In the genomic region with DNA sequence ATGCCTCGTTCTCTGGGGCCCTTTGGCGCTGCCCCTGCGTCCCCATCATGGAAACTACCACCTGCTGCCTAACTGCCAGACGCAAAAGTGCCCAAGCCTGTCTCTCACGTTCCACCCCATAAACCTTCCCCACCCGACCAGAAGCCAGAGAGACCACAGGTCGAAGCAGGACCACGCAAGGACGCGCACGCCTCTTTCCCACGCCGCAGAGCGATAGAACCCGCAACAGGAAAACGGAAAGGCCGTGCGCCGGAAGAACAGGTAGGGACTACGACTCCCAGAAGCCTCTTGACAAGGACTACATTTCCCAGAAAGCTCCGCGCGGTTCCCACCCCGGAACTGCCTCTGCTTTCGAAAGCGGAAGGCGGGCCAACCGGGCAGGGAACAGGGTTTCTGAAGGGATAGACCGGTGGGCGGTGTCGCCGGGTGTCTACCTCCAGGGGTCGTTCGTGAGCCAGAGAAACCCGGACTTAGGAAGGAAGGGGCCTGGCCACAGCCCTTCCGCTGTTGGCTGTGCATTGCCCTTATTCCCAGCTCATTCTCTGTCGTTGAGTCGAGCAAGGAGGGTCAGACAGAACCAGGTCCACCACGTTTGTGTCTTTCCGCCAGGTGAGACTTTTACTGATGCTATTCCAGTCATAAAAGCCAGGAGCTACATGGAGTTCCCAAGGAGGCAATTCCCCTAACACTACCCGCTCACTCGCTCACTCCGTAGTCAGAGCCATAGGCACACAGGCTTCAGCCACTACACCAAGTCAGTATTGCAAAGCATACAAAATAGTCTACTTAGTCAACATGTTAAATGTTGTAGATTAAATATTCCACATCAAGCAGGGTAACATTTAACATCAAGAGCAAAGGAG, we compare ENCODE assay signal across 8 cellular contexts. TPM values are rescaled to one million over a fixed set of nuclear protein-coding genes. Genes with fewer than 3 reads are reported as not detected.
DNase-seq lines count a peak whose midpoint lies in the region; ATAC-seq and TF ChIP-seq lines count a peak whose summit lies in the region.

No MANE protein-coding gene starts in this region.

- H3K27me3 ChIP-seq in cardiac muscle cell (no peaks in the 10 kb centered on the region), trophoblast cell (ENCODE audit: insufficient read depth, low read length) (no peaks in the 10 kb centered on the region)

- H2BK120ac ChIP-seq in trophoblast cell (ENCODE audit: insufficient read depth, low read length, poor library complexity) = peak overlapping the region; percentile 61

- H3K18ac ChIP-seq in trophoblast cell (ENCODE audit: low read length) = peak overlapping the region; percentile 40

- H3K36me3 Mint-ChIP-seq in type B pancreatic cell = no peaks in the 10 kb centered on the region

- peaks cover 2% of the 10 kb centered on the region for H3K79me2 ChIP-seq in trophoblast cell (ENCODE audit: control insufficient read depth, insufficient read depth, low read length, poor library complexity)

- H4K12ac ChIP-seq in trophoblast cell (ENCODE audit: low read depth, low read length) = peak overlapping the region; percentile 94

- H4K91ac ChIP-seq in trophoblast cell (ENCODE audit: low read depth, low read length) = peak overlapping the region; percentile 65

- H3K27ac ChIP-seq in cardiac muscle cell (peak overlapping the region; percentile 71), trophoblast cell (ENCODE audit: low read depth, low read length) (no peak overlapping the region)

- H3K4me3 ChIP-seq in GM12865 (ENCODE audit: low read depth, low read length) = peak overlapping the region; percentile 77
- H3K4me3 ChIP-seq in cardiac muscle cell = peak overlapping the region; percentile 62
- peak overlapping the region; percentile 96 for H3K4me3 ChIP-seq in trophoblast cell (ENCODE audit: low read depth, low read length)

- H2BK5ac ChIP-seq in trophoblast cell (ENCODE audit: low read depth, low read length, poor library complexity) = peak overlapping the region; percentile 59

- peak; percentile 99 for DNase-seq in GM12865 (ENCODE audit: low read depth)
- peak; percentile 99 for DNase-seq in NCI-H1105 (lab: John Stamatoyannopoulos, UW)
- peak; percentile 96 for DNase-seq in SKM-1 treated with dmso at 0.1 percent for 144 hours (lab: John Stamatoyannopoulos, UW; ENCODE audit: unreplicated experiment)
- DNase-seq in activated naive CD8-positive, alpha-beta T cell treated with anti-CD3 and anti-CD28 coated beads, Interleukin-2, amount 50 U/mL, for 16 hours (ENCODE audit: low read depth, low spot score) = peak; percentile 96
- peak; percentile 98 to 99 for DNase-seq in cardiac muscle cell (ENCODE audit: low read depth in 1 of 2, low spot score in 1 of 2)
- DNase-seq in trophoblast cell = peak; percentile 98 to 99
- peak; percentile 98 for DNase-seq in type B pancreatic cell (ENCODE audit: extremely low spot score, unreplicated experiment)

- peak overlapping the region; percentile 75 for H3K14ac ChIP-seq in trophoblast cell (ENCODE audit: low read length)

- H3K4me3 Mint-ChIP-seq in type B pancreatic cell = peak overlapping the region; percentile 99

- H3K23ac ChIP-seq in trophoblast cell (ENCODE audit: low read length) = no peak overlapping the region

- peak overlapping the region; percentile 20 for H2BK12ac ChIP-seq in trophoblast cell (ENCODE audit: low read length)

- H3K9me3 Mint-ChIP-seq in type B pancreatic cell = peaks cover 4% of the 10 kb centered on the region

- H3K27ac Mint-ChIP-seq in type B pancreatic cell = peak overlapping the region; percentile 96

- no CpG with 5 or more reads among the region's 43 CpGs for WGBS in trophoblast cell (ENCODE audit: extremely low coverage, insufficient coverage, insufficient read length)

- H4K8ac ChIP-seq in trophoblast cell (ENCODE audit: low read depth, low read length) = peak overlapping the region; percentile 93

- TF ChIP-seq CTCF in GM12865 (IDR thresholded peaks at IDR 0.05; ENCODE audit: insufficient read depth, low read depth, low read length, missing control alignments) = peak; percentile 81
- peak; percentile 73 for TF ChIP-seq CTCF in cardiac muscle cell (IDR thresholded peaks at IDR 0.05; ENCODE audit: low read depth, low read length)
- peak; percentile 87 for TF ChIP-seq CTCF in type B pancreatic cell (conservative IDR thresholded peaks at IDR 0.05)

- no peaks in the 10 kb centered on the region for H3K27me3 Mint-ChIP-seq in type B pancreatic cell

- H3K4me1 ChIP-seq in cardiac muscle cell (ENCODE audit: low read depth) (no peaks in the 10 kb centered on the region), trophoblast cell (ENCODE audit: control insufficient read depth in 1 of 2, insufficient read depth in 2 of 2, low read length in 2 of 2) (peaks cover 6 to 10% of the 10 kb centered on the region in 2 experiments)

- ATAC-seq in HG02642 (IDR thresholded peaks at IDR 0.05; ENCODE audit: poor library complexity, unreplicated experiment) = peak; percentile 99

- H3K9me3 ChIP-seq in cardiac muscle cell (ENCODE audit: low read depth) = no peaks in the 10 kb centered on the region
- no peaks in the 10 kb centered on the region for H3K9me3 ChIP-seq in trophoblast cell (ENCODE audit: insufficient read depth, low read depth, low read length)

- peak overlapping the region; percentile 14 for H2AK5ac ChIP-seq in trophoblast cell (ENCODE audit: low read length)

- H3K4ac ChIP-seq in trophoblast cell (ENCODE audit: low read depth, low read length) = peak overlapping the region; percentile 16

- H3K9ac ChIP-seq in trophoblast cell (ENCODE audit: low read length) = peak overlapping the region; percentile 78

- H3K36me3 ChIP-seq in cardiac muscle cell = no peaks in the 10 kb centered on the region
- H3K36me3 ChIP-seq in trophoblast cell (ENCODE audit: control insufficient read depth in 1 of 2, insufficient read depth in 2 of 2, low read length in 2 of 2) = no peaks in the 10 kb centered on the region

- H3K4me1 Mint-ChIP-seq in type B pancreatic cell (ENCODE audit: unreplicated experiment) = peaks cover 19% of the 10 kb centered on the region

- H3K79me1 ChIP-seq in trophoblast cell (ENCODE audit: low read length) = peaks cover 6% of the 10 kb centered on the region

- peak overlapping the region; percentile 74 for H2AFZ ChIP-seq in trophoblast cell (ENCODE audit: insufficient read depth, low read length, poor library complexity)

- peak overlapping the region; percentile 95 for H3K4me2 ChIP-seq in trophoblast cell (ENCODE audit: low read length)

RNA-seq across cellular contexts. Expression of a gene that starts 56.6 kb away (rescaled TPM):
- total RNA-seq in cardiac muscle cell (22.5 and 35.9 TPM in 2 replicates), type B pancreatic cell (ENCODE audit: low replicate concordance) (29.4 and 35.4 TPM in 2 replicates)
- polyA plus RNA-seq in cardiac muscle cell = 12.9 and 20.1 TPM in 2 replicates
- polyA plus RNA-seq in trophoblast cell (2013) = 38.2 and 38.5 TPM in 2 replicates
